1 cellular context compared by ENCODE assay signal in the genomic region with DNA sequence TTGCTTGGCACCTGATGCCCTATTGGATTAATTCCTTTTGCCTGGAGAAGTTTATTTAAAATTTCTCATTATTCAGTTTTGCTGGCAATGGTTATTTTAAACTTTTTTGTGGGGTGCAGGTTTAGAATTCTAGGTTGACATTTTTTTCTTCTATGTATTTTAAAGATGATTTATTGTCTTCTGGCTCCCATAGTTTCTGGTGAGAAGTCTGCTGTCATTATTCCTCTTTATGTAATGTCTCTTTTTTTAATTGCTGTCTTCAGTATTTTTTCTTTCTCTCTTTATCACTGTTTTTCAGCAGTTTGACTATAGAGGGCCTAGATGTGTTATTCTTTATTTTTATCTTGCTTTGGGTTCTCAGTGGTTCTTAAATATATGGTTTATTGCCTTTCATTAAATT.
TF ChIP-seq lines count a peak whose summit lies in the region.

No MANE protein-coding gene starts in this region.

TF ChIP-seq in K562, 482 proteins besides CTCF, POLR2A, EP300 and RAD21 (continued from another document and continues in another):
- TF ChIP-seq, protein P1, sequence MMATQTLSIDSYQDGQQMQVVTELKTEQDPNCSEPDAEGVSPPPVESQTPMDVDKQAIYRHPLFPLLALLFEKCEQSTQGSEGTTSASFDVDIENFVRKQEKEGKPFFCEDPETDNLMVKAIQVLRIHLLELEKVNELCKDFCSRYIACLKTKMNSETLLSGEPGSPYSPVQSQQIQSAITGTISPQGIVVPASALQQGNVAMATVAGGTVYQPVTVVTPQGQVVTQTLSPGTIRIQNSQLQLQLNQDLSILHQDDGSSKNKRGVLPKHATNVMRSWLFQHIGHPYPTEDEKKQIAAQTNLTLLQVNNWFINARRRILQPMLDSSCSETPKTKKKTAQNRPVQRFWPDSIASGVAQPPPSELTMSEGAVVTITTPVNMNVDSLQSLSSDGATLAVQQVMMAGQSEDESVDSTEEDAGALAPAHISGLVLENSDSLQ (IDR thresholded peaks at IDR 0.05) = peak; percentile 48
- TF ChIP-seq ZNF830 (CRISPR knock-in tag; IDR thresholded peaks at IDR 0.05) (no peak), SAFB2 (IDR thresholded peaks at IDR 0.05; ENCODE audit: borderline replicate concordance, low read depth, low read length, severe bottlenecking) (no peak), SMAD4 (CRISPR knock-in tag; conservative IDR thresholded peaks at IDR 0.05) (no peak), ZNF146 (CRISPR knock-in tag; IDR thresholded peaks at IDR 0.05; ENCODE audit: unreplicated experiment) (no peak), ZNF212 (CRISPR knock-in tag; IDR thresholded peaks at IDR 0.05) (no peak), HMG20A (CRISPR knock-in tag; conservative IDR thresholded peaks at IDR 0.05) (no peak), ZNF384 (IDR thresholded peaks at IDR 0.05; ENCODE audit: low read depth, low read length) (peak; percentile 28; the same call in 1 of the 2 replicates), ZNF76 (CRISPR knock-in tag; IDR thresholded peaks at IDR 0.05; ENCODE audit: borderline replicate concordance) (no peak), ETV1 (tag; conservative IDR thresholded peaks at IDR 0.05; ENCODE audit: low read depth) (no peak), XRCC5 (IDR thresholded peaks at IDR 0.05; ENCODE audit: low read depth, low read length) (no peak), NFXL1 (CRISPR knock-in tag; IDR thresholded peaks at IDR 0.05) (no peak), ZNF699 (CRISPR knock-in tag; IDR thresholded peaks at IDR 0.05; ENCODE audit: insufficient replicate concordance) (no peak), LARP7 (IDR thresholded peaks at IDR 0.05) (no peak), TCFL5 (CRISPR knock-in tag; conservative IDR thresholded peaks at IDR 0.05) (no peak), SIN3A (IDR thresholded peaks at IDR 0.05; ENCODE audit: borderline replicate concordance in 2 of 2, control insufficient read depth in 1 of 2, low read depth in 2 of 2, low read length in 2 of 2) (no peak), GATAD2A (IDR thresholded peaks at IDR 0.05) (no peak), MAFK (IDR thresholded peaks at IDR 0.05; ENCODE audit: low read length) (no peak)
- TF ChIP-seq, protein P2, sequence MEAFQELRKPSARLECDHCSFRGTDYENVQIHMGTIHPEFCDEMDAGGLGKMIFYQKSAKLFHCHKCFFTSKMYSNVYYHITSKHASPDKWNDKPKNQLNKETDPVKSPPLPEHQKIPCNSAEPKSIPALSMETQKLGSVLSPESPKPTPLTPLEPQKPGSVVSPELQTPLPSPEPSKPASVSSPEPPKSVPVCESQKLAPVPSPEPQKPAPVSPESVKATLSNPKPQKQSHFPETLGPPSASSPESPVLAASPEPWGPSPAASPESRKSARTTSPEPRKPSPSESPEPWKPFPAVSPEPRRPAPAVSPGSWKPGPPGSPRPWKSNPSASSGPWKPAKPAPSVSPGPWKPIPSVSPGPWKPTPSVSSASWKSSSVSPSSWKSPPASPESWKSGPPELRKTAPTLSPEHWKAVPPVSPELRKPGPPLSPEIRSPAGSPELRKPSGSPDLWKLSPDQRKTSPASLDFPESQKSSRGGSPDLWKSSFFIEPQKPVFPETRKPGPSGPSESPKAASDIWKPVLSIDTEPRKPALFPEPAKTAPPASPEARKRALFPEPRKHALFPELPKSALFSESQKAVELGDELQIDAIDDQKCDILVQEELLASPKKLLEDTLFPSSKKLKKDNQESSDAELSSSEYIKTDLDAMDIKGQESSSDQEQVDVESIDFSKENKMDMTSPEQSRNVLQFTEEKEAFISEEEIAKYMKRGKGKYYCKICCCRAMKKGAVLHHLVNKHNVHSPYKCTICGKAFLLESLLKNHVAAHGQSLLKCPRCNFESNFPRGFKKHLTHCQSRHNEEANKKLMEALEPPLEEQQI (IDR thresholded peaks at IDR 0.05) = peak; percentile 60; the same call in 1 of the 2 replicates
- TF ChIP-seq, protein P3, sequence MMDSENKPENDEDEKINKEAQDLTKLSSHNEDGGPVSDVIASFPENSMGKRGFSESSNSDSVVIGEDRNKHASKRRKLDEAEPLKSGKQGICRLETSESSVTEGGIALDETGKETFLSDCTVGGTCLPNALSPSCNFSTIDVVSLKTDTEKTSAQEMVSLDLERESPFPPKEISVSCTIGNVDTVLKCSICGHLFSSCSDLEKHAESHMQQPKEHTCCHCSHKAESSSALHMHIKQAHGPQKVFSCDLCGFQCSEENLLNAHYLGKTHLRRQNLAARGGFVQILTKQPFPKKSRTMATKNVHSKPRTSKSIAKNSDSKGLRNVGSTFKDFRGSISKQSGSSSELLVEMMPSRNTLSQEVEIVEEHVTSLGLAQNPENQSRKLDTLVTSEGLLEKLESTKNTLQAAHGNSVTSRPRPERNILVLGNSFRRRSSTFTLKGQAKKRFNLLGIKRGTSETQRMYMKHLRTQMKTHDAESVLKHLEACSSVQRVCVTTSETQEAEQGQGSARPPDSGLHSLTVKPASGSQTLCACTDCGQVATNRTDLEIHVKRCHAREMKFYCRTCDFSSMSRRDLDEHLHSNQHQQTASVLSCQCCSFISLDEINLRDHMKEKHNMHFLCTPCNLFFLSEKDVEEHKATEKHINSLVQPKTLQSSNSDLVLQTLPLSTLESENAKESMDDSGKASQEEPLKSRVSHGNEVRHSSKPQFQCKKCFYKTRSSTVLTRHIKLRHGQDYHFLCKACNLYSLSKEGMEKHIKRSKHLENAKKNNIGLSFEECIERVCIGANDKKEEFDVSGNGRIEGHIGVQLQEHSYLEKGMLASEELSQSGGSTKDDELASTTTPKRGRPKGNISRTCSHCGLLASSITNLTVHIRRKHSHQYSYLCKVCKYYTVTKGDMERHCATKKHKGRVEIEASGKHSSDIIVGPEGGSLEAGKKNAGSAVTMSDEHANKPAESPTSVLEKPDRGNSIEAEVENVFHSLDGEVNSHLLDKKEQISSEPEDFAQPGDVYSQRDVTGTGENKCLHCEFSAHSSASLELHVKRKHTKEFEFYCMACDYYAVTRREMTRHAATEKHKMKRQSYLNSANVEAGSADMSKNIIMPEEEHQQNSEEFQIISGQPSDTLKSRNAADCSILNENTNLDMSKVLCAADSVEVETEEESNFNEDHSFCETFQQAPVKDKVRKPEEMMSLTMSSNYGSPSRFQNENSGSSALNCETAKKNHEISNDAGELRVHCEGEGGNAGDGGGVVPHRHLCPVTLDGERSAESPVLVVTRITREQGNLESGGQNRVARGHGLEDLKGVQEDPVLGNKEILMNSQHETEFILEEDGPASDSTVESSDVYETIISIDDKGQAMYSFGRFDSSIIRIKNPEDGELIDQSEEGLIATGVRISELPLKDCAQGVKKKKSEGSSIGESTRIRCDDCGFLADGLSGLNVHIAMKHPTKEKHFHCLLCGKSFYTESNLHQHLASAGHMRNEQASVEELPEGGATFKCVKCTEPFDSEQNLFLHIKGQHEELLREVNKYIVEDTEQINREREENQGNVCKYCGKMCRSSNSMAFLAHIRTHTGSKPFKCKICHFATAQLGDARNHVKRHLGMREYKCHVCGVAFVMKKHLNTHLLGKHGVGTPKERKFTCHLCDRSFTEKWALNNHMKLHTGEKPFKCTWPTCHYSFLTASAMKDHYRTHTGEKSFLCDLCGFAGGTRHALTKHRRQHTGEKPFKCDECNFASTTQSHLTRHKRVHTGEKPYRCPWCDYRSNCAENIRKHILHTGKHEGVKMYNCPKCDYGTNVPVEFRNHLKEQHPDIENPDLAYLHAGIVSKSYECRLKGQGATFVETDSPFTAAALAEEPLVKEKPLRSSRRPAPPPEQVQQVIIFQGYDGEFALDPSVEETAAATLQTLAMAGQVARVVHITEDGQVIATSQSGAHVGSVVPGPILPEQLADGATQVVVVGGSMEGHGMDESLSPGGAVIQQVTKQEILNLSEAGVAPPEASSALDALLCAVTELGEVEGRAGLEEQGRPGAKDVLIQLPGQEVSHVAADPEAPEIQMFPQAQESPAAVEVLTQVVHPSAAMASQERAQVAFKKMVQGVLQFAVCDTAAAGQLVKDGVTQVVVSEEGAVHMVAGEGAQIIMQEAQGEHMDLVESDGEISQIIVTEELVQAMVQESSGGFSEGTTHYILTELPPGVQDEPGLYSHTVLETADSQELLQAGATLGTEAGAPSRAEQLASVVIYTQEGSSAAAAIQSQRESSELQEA (IDR thresholded peaks at IDR 0.05; ENCODE audit: low read depth) = no peak
- TF ChIP-seq, protein P4, sequence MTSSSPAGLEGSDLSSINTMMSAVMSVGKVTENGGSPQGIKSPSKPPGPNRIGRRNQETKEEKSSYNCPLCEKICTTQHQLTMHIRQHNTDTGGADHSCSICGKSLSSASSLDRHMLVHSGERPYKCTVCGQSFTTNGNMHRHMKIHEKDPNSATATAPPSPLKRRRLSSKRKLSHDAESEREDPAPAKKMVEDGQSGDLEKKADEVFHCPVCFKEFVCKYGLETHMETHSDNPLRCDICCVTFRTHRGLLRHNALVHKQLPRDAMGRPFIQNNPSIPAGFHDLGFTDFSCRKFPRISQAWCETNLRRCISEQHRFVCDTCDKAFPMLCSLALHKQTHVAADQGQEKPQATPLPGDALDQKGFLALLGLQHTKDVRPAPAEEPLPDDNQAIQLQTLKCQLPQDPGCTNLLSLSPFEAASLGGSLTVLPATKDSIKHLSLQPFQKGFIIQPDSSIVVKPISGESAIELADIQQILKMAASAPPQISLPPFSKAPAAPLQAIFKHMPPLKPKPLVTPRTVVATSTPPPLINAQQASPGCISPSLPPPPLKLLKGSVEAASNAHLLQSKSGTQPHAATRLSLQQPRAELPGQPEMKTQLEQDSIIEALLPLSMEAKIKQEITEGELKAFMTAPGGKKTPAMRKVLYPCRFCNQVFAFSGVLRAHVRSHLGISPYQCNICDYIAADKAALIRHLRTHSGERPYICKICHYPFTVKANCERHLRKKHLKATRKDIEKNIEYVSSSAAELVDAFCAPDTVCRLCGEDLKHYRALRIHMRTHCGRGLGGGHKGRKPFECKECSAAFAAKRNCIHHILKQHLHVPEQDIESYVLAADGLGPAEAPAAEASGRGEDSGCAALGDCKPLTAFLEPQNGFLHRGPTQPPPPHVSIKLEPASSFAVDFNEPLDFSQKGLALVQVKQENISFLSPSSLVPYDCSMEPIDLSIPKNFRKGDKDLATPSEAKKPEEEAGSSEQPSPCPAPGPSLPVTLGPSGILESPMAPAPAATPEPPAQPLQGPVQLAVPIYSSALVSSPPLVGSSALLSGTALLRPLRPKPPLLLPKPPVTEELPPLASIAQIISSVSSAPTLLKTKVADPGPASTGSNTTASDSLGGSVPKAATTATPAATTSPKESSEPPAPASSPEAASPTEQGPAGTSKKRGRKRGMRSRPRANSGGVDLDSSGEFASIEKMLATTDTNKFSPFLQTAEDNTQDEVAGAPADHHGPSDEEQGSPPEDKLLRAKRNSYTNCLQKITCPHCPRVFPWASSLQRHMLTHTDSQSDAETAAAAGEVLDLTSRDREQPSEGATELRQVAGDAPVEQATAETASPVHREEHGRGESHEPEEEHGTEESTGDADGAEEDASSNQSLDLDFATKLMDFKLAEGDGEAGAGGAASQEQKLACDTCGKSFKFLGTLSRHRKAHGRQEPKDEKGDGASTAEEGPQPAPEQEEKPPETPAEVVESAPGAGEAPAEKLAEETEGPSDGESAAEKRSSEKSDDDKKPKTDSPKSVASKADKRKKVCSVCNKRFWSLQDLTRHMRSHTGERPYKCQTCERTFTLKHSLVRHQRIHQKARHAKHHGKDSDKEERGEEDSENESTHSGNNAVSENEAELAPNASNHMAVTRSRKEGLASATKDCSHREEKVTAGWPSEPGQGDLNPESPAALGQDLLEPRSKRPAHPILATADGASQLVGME (CRISPR knock-in tag; IDR thresholded peaks at IDR 0.05) = no peak
- TF ChIP-seq, protein P5, sequence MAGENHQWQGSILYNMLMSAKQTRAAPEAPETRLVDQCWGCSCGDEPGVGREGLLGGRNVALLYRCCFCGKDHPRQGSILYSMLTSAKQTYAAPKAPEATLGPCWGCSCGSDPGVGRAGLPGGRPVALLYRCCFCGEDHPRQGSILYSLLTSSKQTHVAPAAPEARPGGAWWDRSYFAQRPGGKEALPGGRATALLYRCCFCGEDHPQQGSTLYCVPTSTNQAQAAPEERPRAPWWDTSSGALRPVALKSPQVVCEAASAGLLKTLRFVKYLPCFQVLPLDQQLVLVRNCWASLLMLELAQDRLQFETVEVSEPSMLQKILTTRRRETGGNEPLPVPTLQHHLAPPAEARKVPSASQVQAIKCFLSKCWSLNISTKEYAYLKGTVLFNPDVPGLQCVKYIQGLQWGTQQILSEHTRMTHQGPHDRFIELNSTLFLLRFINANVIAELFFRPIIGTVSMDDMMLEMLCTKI (IDR thresholded peaks at IDR 0.05; ENCODE audit: partially characterized antibody) = no peak
- TF ChIP-seq, protein P6, sequence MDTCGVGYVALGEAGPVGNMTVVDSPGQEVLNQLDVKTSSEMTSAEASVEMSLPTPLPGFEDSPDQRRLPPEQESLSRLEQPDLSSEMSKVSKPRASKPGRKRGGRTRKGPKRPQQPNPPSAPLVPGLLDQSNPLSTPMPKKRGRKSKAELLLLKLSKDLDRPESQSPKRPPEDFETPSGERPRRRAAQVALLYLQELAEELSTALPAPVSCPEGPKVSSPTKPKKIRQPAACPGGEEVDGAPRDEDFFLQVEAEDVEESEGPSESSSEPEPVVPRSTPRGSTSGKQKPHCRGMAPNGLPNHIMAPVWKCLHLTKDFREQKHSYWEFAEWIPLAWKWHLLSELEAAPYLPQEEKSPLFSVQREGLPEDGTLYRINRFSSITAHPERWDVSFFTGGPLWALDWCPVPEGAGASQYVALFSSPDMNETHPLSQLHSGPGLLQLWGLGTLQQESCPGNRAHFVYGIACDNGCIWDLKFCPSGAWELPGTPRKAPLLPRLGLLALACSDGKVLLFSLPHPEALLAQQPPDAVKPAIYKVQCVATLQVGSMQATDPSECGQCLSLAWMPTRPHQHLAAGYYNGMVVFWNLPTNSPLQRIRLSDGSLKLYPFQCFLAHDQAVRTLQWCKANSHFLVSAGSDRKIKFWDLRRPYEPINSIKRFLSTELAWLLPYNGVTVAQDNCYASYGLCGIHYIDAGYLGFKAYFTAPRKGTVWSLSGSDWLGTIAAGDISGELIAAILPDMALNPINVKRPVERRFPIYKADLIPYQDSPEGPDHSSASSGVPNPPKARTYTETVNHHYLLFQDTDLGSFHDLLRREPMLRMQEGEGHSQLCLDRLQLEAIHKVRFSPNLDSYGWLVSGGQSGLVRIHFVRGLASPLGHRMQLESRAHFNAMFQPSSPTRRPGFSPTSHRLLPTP (IDR thresholded peaks at IDR 0.05; ENCODE audit: borderline replicate concordance, extremely low read depth, insufficient read length) = no peak
- TF ChIP-seq, protein P7, sequence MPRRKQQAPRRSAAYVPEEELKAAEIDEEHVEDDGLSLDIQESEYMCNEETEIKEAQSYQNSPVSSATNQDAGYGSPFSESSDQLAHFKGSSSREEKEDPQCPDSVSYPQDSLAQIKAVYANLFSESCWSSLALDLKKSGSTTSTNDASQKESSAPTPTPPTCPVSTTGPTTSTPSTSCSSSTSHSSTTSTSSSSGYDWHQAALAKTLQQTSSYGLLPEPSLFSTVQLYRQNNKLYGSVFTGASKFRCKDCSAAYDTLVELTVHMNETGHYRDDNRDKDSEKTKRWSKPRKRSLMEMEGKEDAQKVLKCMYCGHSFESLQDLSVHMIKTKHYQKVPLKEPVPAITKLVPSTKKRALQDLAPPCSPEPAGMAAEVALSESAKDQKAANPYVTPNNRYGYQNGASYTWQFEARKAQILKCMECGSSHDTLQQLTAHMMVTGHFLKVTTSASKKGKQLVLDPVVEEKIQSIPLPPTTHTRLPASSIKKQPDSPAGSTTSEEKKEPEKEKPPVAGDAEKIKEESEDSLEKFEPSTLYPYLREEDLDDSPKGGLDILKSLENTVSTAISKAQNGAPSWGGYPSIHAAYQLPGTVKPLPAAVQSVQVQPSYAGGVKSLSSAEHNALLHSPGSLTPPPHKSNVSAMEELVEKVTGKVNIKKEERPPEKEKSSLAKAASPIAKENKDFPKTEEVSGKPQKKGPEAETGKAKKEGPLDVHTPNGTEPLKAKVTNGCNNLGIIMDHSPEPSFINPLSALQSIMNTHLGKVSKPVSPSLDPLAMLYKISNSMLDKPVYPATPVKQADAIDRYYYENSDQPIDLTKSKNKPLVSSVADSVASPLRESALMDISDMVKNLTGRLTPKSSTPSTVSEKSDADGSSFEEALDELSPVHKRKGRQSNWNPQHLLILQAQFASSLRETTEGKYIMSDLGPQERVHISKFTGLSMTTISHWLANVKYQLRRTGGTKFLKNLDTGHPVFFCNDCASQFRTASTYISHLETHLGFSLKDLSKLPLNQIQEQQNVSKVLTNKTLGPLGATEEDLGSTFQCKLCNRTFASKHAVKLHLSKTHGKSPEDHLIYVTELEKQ (CRISPR knock-in tag; IDR thresholded peaks at IDR 0.05) = no peak
